ENCODE assay signal across 8 cellular contexts in the genomic region with DNA sequence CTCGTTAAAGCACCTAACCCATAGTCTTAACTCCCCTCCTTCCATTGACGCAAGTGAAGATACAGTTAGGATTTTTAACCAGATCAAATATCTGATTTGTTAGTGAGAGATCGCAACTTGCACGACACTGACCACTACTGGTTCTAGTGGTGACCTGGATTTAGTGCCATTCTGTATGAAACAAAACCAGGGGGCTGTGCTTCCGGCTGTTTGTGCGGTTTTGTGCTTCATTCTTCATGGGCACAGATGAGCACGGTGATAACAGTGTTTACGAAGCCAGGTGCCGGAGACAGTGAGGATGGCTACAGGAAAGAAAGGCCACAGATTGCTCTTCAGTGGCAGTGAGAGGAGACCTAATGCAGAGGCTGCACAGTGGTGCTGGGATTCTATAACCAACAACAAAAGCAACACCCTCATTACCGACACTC.
A peak's percentile ranks its signal among the peaks of the same experiment; 100 is the strongest.
DNase-seq lines count a peak whose midpoint lies in the region; ATAC-seq and TF ChIP-seq lines count a peak whose summit lies in the region.

No MANE protein-coding gene starts in this region.

- no peaks in the 10 kb centered on the region for H3K27me3 ChIP-seq in DND-41 (ENCODE audit: insufficient read depth, low read length, poor library complexity)

- H3K36me3 ChIP-seq in DND-41 (ENCODE audit: insufficient read depth, low read length) = peaks cover 7% of the 10 kb centered on the region

- ATAC-seq in DND-41 (ENCODE audit: insufficient read depth, low read depth) = peak; percentile 96
- ATAC-seq in HG03139 (IDR thresholded peaks at IDR 0.05; ENCODE audit: unreplicated experiment) = no peak

- peak; percentile 81 for TF ChIP-seq CTCF in DND-41 (IDR thresholded peaks at IDR 0.05; ENCODE audit: borderline replicate concordance, extremely low read depth, low read length, poor library complexity, severe bottlenecking)
- no peak for TF ChIP-seq CTCF in mesothelial cell of epicardium (IDR thresholded peaks at IDR 0.05; ENCODE audit: unreplicated experiment)

- peak overlapping the region; percentile 69 for H3K4me3 Mint-ChIP-seq in activated T-cell treated with anti-CD3 and anti-CD28 coated beads, Interleukin-2, amount 50 U/mL, for 24 hours
- peak overlapping the region; percentile 22 for H3K4me3 Mint-ChIP-seq in mesothelial cell of epicardium

- peaks cover 27% of the 10 kb centered on the region for H3K79me2 ChIP-seq in DND-41 (ENCODE audit: insufficient read depth, low read length)

- peak overlapping the region; percentile 66 for H3K4me2 ChIP-seq in DND-41 (ENCODE audit: insufficient read depth, low read length)

- peaks cover 89% of the 10 kb centered on the region for H3K4me1 Mint-ChIP-seq in activated T-cell treated with anti-CD3 and anti-CD28 coated beads, Interleukin-2, amount 50 U/mL, for 24 hours (ENCODE audit: low read depth)
- H3K4me1 Mint-ChIP-seq in mesothelial cell of epicardium = peaks cover 43% of the 10 kb centered on the region

- DNase-seq in DND-41 (peak; percentile 95), NAMALWA (ENCODE audit: low spot score) (peak; percentile 85), mesothelial cell of epicardium (ENCODE audit: low spot score in 2 of 2, unreplicated experiment in 2 of 2) (no peak), SHP77 treated with DMSO at 0.1 percent for 48 hours (lab: John Stamatoyannopoulos, UW) (no peak), NCI-H1436 (lab: John Stamatoyannopoulos, UW) (no peak), occipital lobe (lab: John Stamatoyannopoulos, UW) (no peak)
- peak; percentile 66 for DNase-seq in activated T-cell treated with anti-CD3 and anti-CD28 coated beads, Interleukin-2, amount 50 U/mL, for 24 hours

- peaks cover 12% of the 10 kb centered on the region for H3K36me3 Mint-ChIP-seq in activated T-cell treated with anti-CD3 and anti-CD28 coated beads, Interleukin-2, amount 50 U/mL, for 24 hours (ENCODE audit: low read depth)
- H3K36me3 Mint-ChIP-seq in mesothelial cell of epicardium = peaks cover 23% of the 10 kb centered on the region

- H3K27me3 Mint-ChIP-seq in activated T-cell treated with anti-CD3 and anti-CD28 coated beads, Interleukin-2, amount 50 U/mL, for 24 hours = no peaks in the 10 kb centered on the region
- H3K27me3 Mint-ChIP-seq in mesothelial cell of epicardium (ENCODE audit: low read depth) = no peaks in the 10 kb centered on the region

- H3K27ac Mint-ChIP-seq in activated T-cell treated with anti-CD3 and anti-CD28 coated beads, Interleukin-2, amount 50 U/mL, for 24 hours = peak overlapping the region; percentile 85
- H3K27ac Mint-ChIP-seq in mesothelial cell of epicardium = peak overlapping the region; percentile 97

- peak overlapping the region; percentile 95 for H3K27ac ChIP-seq in DND-41 (ENCODE audit: low read length)

- no peaks in the 10 kb centered on the region for H3K9me3 Mint-ChIP-seq in activated T-cell treated with anti-CD3 and anti-CD28 coated beads, Interleukin-2, amount 50 U/mL, for 24 hours
- no peaks in the 10 kb centered on the region for H3K9me3 Mint-ChIP-seq in mesothelial cell of epicardium

- peak overlapping the region in 1 of 2 experiments; percentile 48; a peak in 2 of 4 replicates for H3K4me3 ChIP-seq in DND-41 (ENCODE audit: low read depth in 1 of 2, low read length in 2 of 2)

- H3K9ac ChIP-seq in DND-41 (ENCODE audit: low read depth, low read length) = peak overlapping the region; percentile 60

- H2AFZ ChIP-seq in DND-41 (ENCODE audit: low read depth, low read length) = peak overlapping the region; percentile 37

- no peaks in the 10 kb centered on the region for H3K9me3 ChIP-seq in DND-41 (ENCODE audit: insufficient read depth, low read length, severe bottlenecking)

- peaks cover 63% of the 10 kb centered on the region for H3K4me1 ChIP-seq in DND-41 (ENCODE audit: insufficient read depth, low read length)

- no peaks in the 10 kb centered on the region for H4K20me1 ChIP-seq in DND-41 (ENCODE audit: insufficient read depth, low read length)

Comparison
In these comparisons a context has a peak if more than half of its experiments do, and no peak if none do; other contexts are left out.
1. DNase-seq: peak in DND-41 (single experiment), NAMALWA (single experiment) and activated T-cell treated with anti-CD3 and anti-CD28 coated beads, Interleukin-2, amount 50 U/mL, for 24 hours (single experiment); none in mesothelial cell of epicardium (0 of 2), SHP77 treated with DMSO at 0.1 percent for 48 hours (single experiment), NCI-H1436 (single experiment) and occipital lobe (single experiment).